Comparison of ENCODE assay signal across 1 cellular context in genomic region chr20:53382263-53382844, GRCh38.
TF ChIP-seq lines count a peak whose summit lies in the region.

No MANE protein-coding gene starts in this region.

TF ChIP-seq in K562, 482 proteins besides CTCF, POLR2A, EP300 and RAD21 (continued from another document):
- TF ChIP-seq MGA (IDR thresholded peaks at IDR 0.05), result no peak
- TF ChIP-seq USF2 (CRISPR knock-in tag; IDR thresholded peaks at IDR 0.05), result 0 out of 2 replicates have a peak, but pooled peaks have one; percentile 9
- no peak for TF ChIP-seq ZNF134 (CRISPR knock-in tag; conservative IDR thresholded peaks at IDR 0.05)
- no peak for TF ChIP-seq IFI16 (CRISPR knock-in tag; IDR thresholded peaks at IDR 0.05)
